In genomic region chr17:81927653-81928496, GRCh38 we compare ENCODE assay signal across 1 cellular context.
A peak's percentile ranks its signal among the peaks of the same experiment; 100 is the strongest.
TF ChIP-seq lines count a peak whose summit lies in the region.

TSS of gene MAFG (minus strand) at chr17:81927735. CDS start at chr17:81923185, 4,550 bp downstream.

TF ChIP-seq in HepG2, 621 proteins besides CTCF, POLR2A, EP300 and RAD21 (continued from another document and continues in another):
- TF ChIP-seq USF2 (IDR thresholded peaks at IDR 0.05; ENCODE audit: low read depth, low read length) = peak; percentile 96
- peak; percentile 91 for TF ChIP-seq USF2 (CRISPR knock-in tag; IDR thresholded peaks at IDR 0.05; ENCODE audit: borderline replicate concordance)
- TF ChIP-seq ZBTB3 (CRISPR knock-in tag; IDR thresholded peaks at IDR 0.05; ENCODE audit: borderline replicate concordance, low read depth) = peak; percentile 50; the same call in 1 of the 2 replicates
- TF ChIP-seq FOXA1 (IDR thresholded peaks at IDR 0.05) = no peak
- TF ChIP-seq FOXA1 (CRISPR knock-in tag; IDR thresholded peaks at IDR 0.05) = no peak
- peak; percentile 84 for TF ChIP-seq MXD1 (CRISPR knock-in tag; IDR thresholded peaks at IDR 0.05)
- no peak; the same call in 1 of the 2 replicates for TF ChIP-seq FOXC1 (CRISPR knock-in tag; IDR thresholded peaks at IDR 0.05; ENCODE audit: borderline replicate concordance)
- peak; percentile 86 for TF ChIP-seq MED8 (CRISPR knock-in tag; IDR thresholded peaks at IDR 0.05; ENCODE audit: insufficient replicate concordance)
- TF ChIP-seq ZNF687 (CRISPR knock-in tag; IDR thresholded peaks at IDR 0.05) = peak; percentile 92
- TF ChIP-seq HNRNPLL (IDR thresholded peaks at IDR 0.05; ENCODE audit: low read depth, low read length, poor library complexity, severe bottlenecking) = peak; percentile 40
- TF ChIP-seq, protein P1, sequence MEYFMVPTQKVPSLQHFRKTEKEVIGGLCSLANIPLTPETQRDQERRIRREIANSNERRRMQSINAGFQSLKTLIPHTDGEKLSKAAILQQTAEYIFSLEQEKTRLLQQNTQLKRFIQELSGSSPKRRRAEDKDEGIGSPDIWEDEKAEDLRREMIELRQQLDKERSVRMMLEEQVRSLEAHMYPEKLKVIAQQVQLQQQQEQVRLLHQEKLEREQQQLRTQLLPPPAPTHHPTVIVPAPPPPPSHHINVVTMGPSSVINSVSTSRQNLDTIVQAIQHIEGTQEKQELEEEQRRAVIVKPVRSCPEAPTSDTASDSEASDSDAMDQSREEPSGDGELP (IDR thresholded peaks at IDR 0.05; ENCODE audit: borderline replicate concordance, low read depth) = peak; percentile 65; the same call in 1 of the 2 replicates
- no peak for TF ChIP-seq TERF1 (CRISPR knock-in tag; IDR thresholded peaks at IDR 0.05)
- peak; percentile 80 for TF ChIP-seq HOXA5 (CRISPR knock-in tag; IDR thresholded peaks at IDR 0.05)
- TF ChIP-seq, protein P2, sequence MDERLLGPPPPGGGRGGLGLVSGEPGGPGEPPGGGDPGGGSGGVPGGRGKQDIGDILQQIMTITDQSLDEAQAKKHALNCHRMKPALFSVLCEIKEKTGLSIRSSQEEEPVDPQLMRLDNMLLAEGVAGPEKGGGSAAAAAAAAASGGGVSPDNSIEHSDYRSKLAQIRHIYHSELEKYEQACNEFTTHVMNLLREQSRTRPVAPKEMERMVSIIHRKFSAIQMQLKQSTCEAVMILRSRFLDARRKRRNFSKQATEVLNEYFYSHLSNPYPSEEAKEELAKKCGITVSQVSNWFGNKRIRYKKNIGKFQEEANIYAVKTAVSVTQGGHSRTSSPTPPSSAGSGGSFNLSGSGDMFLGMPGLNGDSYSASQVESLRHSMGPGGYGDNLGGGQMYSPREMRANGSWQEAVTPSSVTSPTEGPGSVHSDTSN (CRISPR knock-in tag; IDR thresholded peaks at IDR 0.05) = no peak
- TF ChIP-seq ZNF646 (CRISPR knock-in tag; IDR thresholded peaks at IDR 0.05) = no peak
- TF ChIP-seq SP1 (IDR thresholded peaks at IDR 0.05) = no peak
- peak; percentile 51 for TF ChIP-seq SP1 (CRISPR knock-in tag; IDR thresholded peaks at IDR 0.05)
- no peak for TF ChIP-seq HOXA7 (CRISPR knock-in tag; IDR thresholded peaks at IDR 0.05)
- no peak; the same call in 1 of the 2 replicates for TF ChIP-seq GPN1 (CRISPR knock-in tag; IDR thresholded peaks at IDR 0.05; ENCODE audit: borderline replicate concordance)
- 0 out of 2 replicates have a peak, but pooled peaks have one; percentile 12 for TF ChIP-seq ZNF274 (CRISPR knock-in tag; IDR thresholded peaks at IDR 0.05)
- no peak for TF ChIP-seq NPAS2 (CRISPR knock-in tag; IDR thresholded peaks at IDR 0.05; ENCODE audit: borderline replicate concordance)
- no peak for TF ChIP-seq ZNF20 (CRISPR knock-in tag; IDR thresholded peaks at IDR 0.05)
- no peak; the same call in none of the 2 replicates for TF ChIP-seq HOXD1 (CRISPR knock-in tag; IDR thresholded peaks at IDR 0.05)
- peak; percentile 87 for TF ChIP-seq TBX2 (CRISPR knock-in tag; IDR thresholded peaks at IDR 0.05; ENCODE audit: borderline replicate concordance)
- no peak for TF ChIP-seq ZNF496 (CRISPR knock-in tag; IDR thresholded peaks at IDR 0.05; ENCODE audit: insufficient replicate concordance)
- TF ChIP-seq ZZZ3 (CRISPR knock-in tag; IDR thresholded peaks at IDR 0.05; ENCODE audit: borderline replicate concordance) = peak; percentile 90; the same call in 1 of the 2 replicates
- TF ChIP-seq ATF5 (CRISPR knock-in tag; IDR thresholded peaks at IDR 0.05; ENCODE audit: low read depth) = no peak
- TF ChIP-seq ZNF615 (CRISPR knock-in tag; IDR thresholded peaks at IDR 0.05; ENCODE audit: borderline replicate concordance) = no peak
- no peak for TF ChIP-seq ZNF569 (CRISPR knock-in tag; IDR thresholded peaks at IDR 0.05; ENCODE audit: borderline replicate concordance)
- peak; percentile 76 for TF ChIP-seq RBFOX2 (IDR thresholded peaks at IDR 0.05; ENCODE audit: low read depth, low read length)
- peak; percentile 35; the same call in 1 of the 2 replicates for TF ChIP-seq ZBTB49 (CRISPR knock-in tag; IDR thresholded peaks at IDR 0.05; ENCODE audit: borderline replicate concordance)
- TF ChIP-seq ZFY (CRISPR knock-in tag; IDR thresholded peaks at IDR 0.05) = peak; percentile 78
- TF ChIP-seq ZNF282 (IDR thresholded peaks at IDR 0.05; ENCODE audit: partially characterized antibody) = no peak
- no peak for TF ChIP-seq HOXA9 (CRISPR knock-in tag; IDR thresholded peaks at IDR 0.05; ENCODE audit: borderline replicate concordance)
- TF ChIP-seq SOX13 (IDR thresholded peaks at IDR 0.05) = no peak
- peak in 1 of 2 experiments; percentile 31; a peak in 1 of 4 replicates for TF ChIP-seq SOX13 (CRISPR knock-in tag; conservative IDR thresholded peaks at IDR 0.05 in 1 of 2, IDR thresholded peaks at IDR 0.05 in 1 of 2)
- peak; percentile 25; the same call in 1 of the 2 replicates for TF ChIP-seq KAT8 (CRISPR knock-in tag; IDR thresholded peaks at IDR 0.05)
- no peak for TF ChIP-seq ZNF572 (CRISPR knock-in tag; IDR thresholded peaks at IDR 0.05)
- no peak; the same call in 1 of the 2 replicates for TF ChIP-seq REPIN1 (CRISPR knock-in tag; IDR thresholded peaks at IDR 0.05; ENCODE audit: borderline replicate concordance, low read depth)
